Comparison of ENCODE assay signal across 29 cellular contexts in genomic region chr3:149455366-149455765, GRCh38. TPM values are rescaled to one million over a fixed set of nuclear protein-coding genes. Genes with fewer than 3 reads are reported as not detected.
"Had no signal": no experiment of that assay in that cellular context is flagged by ENCODE, and none has a peak within 500 bp of the region (broad histone marks: within the 10 kb centered on the region; RNA-seq: fewer than 3 reads in every experiment).

No MANE protein-coding gene starts in this region.

- H3K9me3 ChIP-seq: adrenal gland had no signal

- H3K4me1 Mint-ChIP-seq: activated naive CD8-positive, alpha-beta T cell treated with anti-CD3 and anti-CD28 coated beads, Interleukin-2, amount 10 ng/mL, durations not matched to agents 7 days and 5 days; T-helper 17 cell; WTC11 had no signal

- H3K27ac ChIP-seq: adrenal gland, breast epithelium, Peyer's patch, RWPE1, SJSA1 had no signal

- H3K27me3 ChIP-seq: adrenal gland, breast epithelium, MG63, Peyer's patch, SJSA1 had no signal

- DNase-seq: activated CD4-positive, alpha-beta T cell treated with anti-CD3 and anti-CD28 coated beads for 48 hours; activated CD4-positive, alpha-beta T cell treated with anti-CD3 and anti-CD28 coated beads, Interleukin-2, amount 50 U/mL, for 4 hours; activated CD4-positive, CD25-positive, alpha-beta regulatory T cell treated with anti-CD3 and anti-CD28 coated beads, Interleukin-2, amount 50 U/mL, for 72 hours; activated CD8-positive, alpha-beta memory T cell treated with anti-CD3 and anti-CD28 coated beads, Interleukin-2, amount 50 U/mL, for 48 hours; activated CD8-positive, alpha-beta T cell treated with anti-CD3 and anti-CD28 coated beads, Interleukin-2, amount 10 ng/mL, durations not matched to agents 7 days and 5 days; activated naive CD4-positive, alpha-beta T cell treated with anti-CD3 and anti-CD28 coated beads, Interleukin-2, amount 50 U/mL, for 16 hours; activated naive CD8-positive, alpha-beta T cell treated with anti-CD3 and anti-CD28 coated beads, Interleukin-2, amount 10 ng/mL, durations not matched to agents 7 days and 5 days; activated T-cell treated with anti-CD3 and anti-CD28 coated beads, Interleukin-2, amount 50 U/mL, for 1 hour; adrenal gland; anterior cingulate cortex; MG63; MV-4-11; NCI-H1092 treated with DMSO at 0.1 percent for 48 hours; NCI-H1417 treated with DMSO at 0.1 percent for 48 hours; NCI-H1694; NCI-H2029; NCI-H2107; NCI-H510A treated with DMSO at 0.1 percent for 48 hours; NCI-H69; NK-92 treated with Interleukin-12 subunit alpha and Interleukin-12 subunit beta, amount 100 ng/mL, for 24 hours; OCI-M1; Peyer's patch; SHP77; T-helper 17 cell; T-helper 9 cell had no signal

- H3K27ac Mint-ChIP-seq: activated CD8-positive, alpha-beta T cell treated with anti-CD3 and anti-CD28 coated beads, Interleukin-2, amount 10 ng/mL, durations not matched to agents 7 days and 5 days; activated naive CD8-positive, alpha-beta T cell treated with anti-CD3 and anti-CD28 coated beads, Interleukin-2, amount 10 ng/mL, durations not matched to agents 7 days and 5 days; T-helper 17 cell; WTC11 had no signal

- H3K4me3 Mint-ChIP-seq: activated CD8-positive, alpha-beta T cell treated with anti-CD3 and anti-CD28 coated beads, Interleukin-2, amount 10 ng/mL, durations not matched to agents 7 days and 5 days; activated naive CD8-positive, alpha-beta T cell treated with anti-CD3 and anti-CD28 coated beads, Interleukin-2, amount 10 ng/mL, durations not matched to agents 7 days and 5 days; T-helper 17 cell; WTC11 had no signal

- H3K36me3 ChIP-seq: adrenal gland, breast epithelium, MG63, Peyer's patch, SJSA1 had no signal

- H3K9me3 Mint-ChIP-seq: activated naive CD8-positive, alpha-beta T cell treated with anti-CD3 and anti-CD28 coated beads, Interleukin-2, amount 10 ng/mL, durations not matched to agents 7 days and 5 days had no signal

- H3K4me3 ChIP-seq: adrenal gland, breast epithelium, MG63, Peyer's patch, SJSA1 had no signal

- H3K36me3 Mint-ChIP-seq: activated naive CD8-positive, alpha-beta T cell treated with anti-CD3 and anti-CD28 coated beads, Interleukin-2, amount 10 ng/mL, durations not matched to agents 7 days and 5 days had no signal

- H3K4me1 ChIP-seq: breast epithelium, Peyer's patch had no signal

- ATAC-seq: activated CD8-positive, alpha-beta T cell treated with anti-CD3 and anti-CD28 coated beads, Interleukin-2, amount 10 ng/mL, durations not matched to agents 7 days and 5 days; T-helper 17 cell; WTC11 had no signal

RNA-seq across cellular contexts. Expression of gene TM4SF4, which starts 19.1 kb away (rescaled TPM):
- total RNA-seq: activated CD8-positive, alpha-beta T cell treated with anti-CD3 and anti-CD28 coated beads, Interleukin-2, amount 10 ng/mL, durations not matched to agents 7 days and 5 days; activated naive CD8-positive, alpha-beta T cell treated with anti-CD3 and anti-CD28 coated beads, Interleukin-2, amount 10 ng/mL, durations not matched to agents 7 days and 5 days; SJSA1; T-helper 17 cell had no signal
